ENCODE assay signal across 21 cellular contexts in genomic region chr3:160184655-160185054, GRCh38. TPM values are rescaled to one million over a fixed set of nuclear protein-coding genes. Genes with fewer than 3 reads are reported as not detected.
DNase-seq lines count a peak whose midpoint lies in the region; ATAC-seq, FAIRE-seq and TF ChIP-seq lines count a peak whose summit lies in the region.
"Had no signal": no experiment of that assay in that cellular context is flagged by ENCODE, and none has a peak within 500 bp of the region (broad histone marks: within the 10 kb centered on the region; RNA-seq: fewer than 3 reads in every experiment).

No MANE protein-coding gene starts in this region.

- H3K4me3 ChIP-seq in GM12878 (no peak overlapping the region), mesenchymal stem cell (ENCODE audit: insufficient read depth in 1 of 2, low read depth in 1 of 2, low read length in 2 of 2) (no peak overlapping the region)

- no peak overlapping the region for H3K4ac ChIP-seq in mesenchymal stem cell (ENCODE audit: low read depth in 1 of 2, low read length in 2 of 2)

- TF ChIP-seq CTCF in GM12878 (IDR thresholded peaks at IDR 0.05 in 2 of 3, conservative IDR thresholded peaks at IDR 0.05 in 1 of 3; ENCODE audit: control insufficient read depth in 2 of 3, extremely low read depth in 1 of 3, insufficient read depth in 1 of 3, low read depth in 3 of 3, low read length in 3 of 3), result no peak
- TF ChIP-seq CTCF in CD14-positive monocyte (IDR thresholded peaks at IDR 0.05), result no peak

- H3K4me3 Mint-ChIP-seq in CD14-positive monocyte, result no peak overlapping the region
- H3K4me3 Mint-ChIP-seq: activated naive CD8-positive, alpha-beta T cell treated with anti-CD3 and anti-CD28 coated beads, Interleukin-2, amount 50 U/mL, for 24 hours; neural crest cell had no signal

- H3K4me1 Mint-ChIP-seq in CD14-positive monocyte, result peaks cover 21% of the 10 kb centered on the region
- H3K4me1 Mint-ChIP-seq: neural crest cell had no signal

- H3K4me2 ChIP-seq in GM12878 (ENCODE audit: control insufficient read depth, insufficient read depth) (no peak overlapping the region), mesenchymal stem cell (ENCODE audit: low read length, poor library complexity, severe bottlenecking) (no peak overlapping the region)

- RAD21 ChIA-PET in GM12878 (lab: Charles Lee; ENCODE audit: unreplicated experiment), result no interaction called here

- H3K9me3 ChIP-seq in GM12878 (replicated peaks; ENCODE audit: control insufficient read depth, insufficient read depth, low read length) (no peaks in the 10 kb centered on the region), mesenchymal stem cell (ENCODE audit: control insufficient read depth, low read length) (no peaks in the 10 kb centered on the region)

- peak; percentile 58 for DNase-seq in AG08395 (ENCODE audit: low spot score)
- DNase-seq in GM12878 (ENCODE audit: low read depth, low spot score), result no peak
- peak; percentile 67 for DNase-seq in mesenchymal stem cell
- DNase-seq in NCI-H2107 treated with DMSO at 0.1 percent for 48 hours (lab: John Stamatoyannopoulos, UW; ENCODE audit: unreplicated experiment), result no peak
- DNase-seq in CD14-positive monocyte (ENCODE audit: low spot score), result no peak
- no peak for DNase-seq in HEK293T (ENCODE audit: extremely low spot score)
- DNase-seq: activated naive CD8-positive, alpha-beta T cell treated with anti-CD3 and anti-CD28 coated beads, Interleukin-2, amount 50 U/mL, for 24 hours; NCI-H187 treated with DMSO at 0.1 percent for 48 hours; NCI-H69; SHP77; stimulated activated naive CD8-positive, alpha-beta T cell treated with anti-CD3 and anti-CD28 coated beads, Interleukin-15, Interleukin-2, amounts not matched to agents 100 U/mL and 50 U/mL, for 24 hours; T-helper 9 cell had no signal

- no peaks in the 10 kb centered on the region for H3K79me2 ChIP-seq in GM12878 (ENCODE audit: control insufficient read depth, insufficient read depth, low read length)

- no peaks in the 10 kb centered on the region for H4K20me1 ChIP-seq in GM12878 (ENCODE audit: control insufficient read depth, insufficient read depth)

- ATAC-seq in HG02884 (IDR thresholded peaks at IDR 0.05; ENCODE audit: unreplicated experiment), result peak; percentile 44
- ATAC-seq in GM12878, result peak; percentile 40
- ATAC-seq in GM21390 (IDR thresholded peaks at IDR 0.05; ENCODE audit: unreplicated experiment), result no peak
- ATAC-seq: activated naive CD8-positive, alpha-beta T cell treated with anti-CD3 and anti-CD28 coated beads, Interleukin-2, amount 50 U/mL, for 24 hours; HCT116; stimulated activated naive CD8-positive, alpha-beta T cell treated with anti-CD3 and anti-CD28 coated beads, Interleukin-15, Interleukin-2, amounts not matched to agents 100 U/mL and 50 U/mL, for 24 hours had no signal

- H3K27ac ChIP-seq in GM12878 (ENCODE audit: control insufficient read depth, insufficient read depth), result no peak overlapping the region
- no peak overlapping the region for H3K27ac ChIP-seq in mesenchymal stem cell (ENCODE audit: low read length, poor library complexity, severe bottlenecking)

- SMC1A ChIA-PET in GM12878 (lab: Charles Lee; ENCODE audit: uncharacterized antibody, unreplicated experiment), result no interaction called here

- POLR2A ChIA-PET in GM12878 (lab: Charles Lee) (no interaction called here), HEK293T (lab: Yijun Ruan, JAX) (no interaction called here)

- no peak overlapping the region for H3K27ac Mint-ChIP-seq in CD14-positive monocyte
- H3K27ac Mint-ChIP-seq: activated naive CD8-positive, alpha-beta T cell treated with anti-CD3 and anti-CD28 coated beads, Interleukin-2, amount 50 U/mL, for 24 hours had no signal

- CTCF ChIA-PET in GM12878 (lab: Yijun Ruan, JAX), result no interaction called here
- CTCF ChIA-PET in HEK293T (lab: Yijun Ruan, JAX), result no interaction called here

- H3K9ac ChIP-seq in GM12878 (ENCODE audit: control insufficient read depth, insufficient read depth, low read length) (no peak overlapping the region), mesenchymal stem cell (ENCODE audit: low read length) (peak overlapping the region; percentile 80)

- H3K14ac ChIP-seq in mesenchymal stem cell (ENCODE audit: low read length in 2 of 2), result no peak overlapping the region

- no TSS peak for BruUV-seq in GM12878 (replicated peaks; lab: Mats Ljungman, UMichigan)

- H3K9me3 Mint-ChIP-seq in CD14-positive monocyte, result peaks cover 0 to 6% (median 3%) of the 10 kb centered on the region in 7 donors
- H3K9me3 Mint-ChIP-seq: activated naive CD8-positive, alpha-beta T cell treated with anti-CD3 and anti-CD28 coated beads, Interleukin-2, amount 50 U/mL, for 24 hours; neural crest cell had no signal

- FAIRE-seq in GM12878 (lab: Jason Lieb, UNC), result no peak
- FAIRE-seq: colon, D721Med had no signal

- H3K18ac ChIP-seq in mesenchymal stem cell (ENCODE audit: low read depth in 1 of 2, low read length in 2 of 2), result no peak overlapping the region

- no peaks in the 10 kb centered on the region for H3K36me3 Mint-ChIP-seq in CD14-positive monocyte

- no peak overlapping the region for H2BK12ac ChIP-seq in mesenchymal stem cell (ENCODE audit: low read length in 2 of 2)

- H2BK120ac ChIP-seq in mesenchymal stem cell (ENCODE audit: low read depth, low read length), result no peak overlapping the region

- no peak overlapping the region for H2AK5ac ChIP-seq in mesenchymal stem cell (ENCODE audit: low read length, severe bottlenecking)

- H3K79me1 ChIP-seq in mesenchymal stem cell (replicated peaks; ENCODE audit: low read length, poor library complexity, severe bottlenecking), result no peaks in the 10 kb centered on the region

- no peak overlapping the region for H4K8ac ChIP-seq in mesenchymal stem cell (ENCODE audit: low read length)

- WGBS in GM12878 (ENCODE audit: insufficient coverage, insufficient replicate concordance, low lambda C conversion rate, missing lambda C conversion rate), result 24% methylated on average over 3 of the region's 3 CpGs
- 44% methylated on average over 3 of the region's 3 CpGs for WGBS in mesenchymal stem cell

- no peak overlapping the region for H2BK15ac ChIP-seq in mesenchymal stem cell (ENCODE audit: low read depth, poor library complexity, severe bottlenecking)

- no peak overlapping the region for H2AFZ ChIP-seq in GM12878 (ENCODE audit: control insufficient read depth, low read depth, low read length)
- H2AFZ ChIP-seq in mesenchymal stem cell (ENCODE audit: low read depth, low read length), result no peak overlapping the region

- TF ChIP-seq RAD21 in GM12878 (IDR thresholded peaks at IDR 0.05; ENCODE audit: insufficient read depth, low read depth, low read length), result no peak

- H3K4me1 ChIP-seq in GM12878 (ENCODE audit: control insufficient read depth, insufficient read depth, low read length) (no peaks in the 10 kb centered on the region), mesenchymal stem cell (ENCODE audit: control insufficient read depth, insufficient read depth, low read depth, low read length) (peaks cover 1% of the 10 kb centered on the region)

- in situ Hi-C loops in GM12878 (cut with MboI), result no loop called here

- no peak overlapping the region for H4K91ac ChIP-seq in mesenchymal stem cell (ENCODE audit: low read length)

- no peak for TF ChIP-seq EP300 in GM12878 (IDR thresholded peaks at IDR 0.05; ENCODE audit: borderline replicate concordance in 1 of 2, control insufficient read depth in 1 of 2, low read depth in 2 of 2, low read length in 2 of 2)

- H3K27me3 ChIP-seq in GM12878 (replicated peaks in 1 of 2; ENCODE audit: control insufficient read depth in 2 of 2, insufficient read depth in 2 of 2, low read length in 1 of 2), result no peaks in the 10 kb centered on the region
- no peaks in the 10 kb centered on the region for H3K27me3 ChIP-seq in mesenchymal stem cell (ENCODE audit: control insufficient read depth in 1 of 2, insufficient read depth in 1 of 2, low read length in 2 of 2)

- no peak overlapping the region for H3K23ac ChIP-seq in mesenchymal stem cell (ENCODE audit: low read length in 2 of 2)

- TF ChIP-seq POLR2A in GM12878 (IDR thresholded peaks at IDR 0.05; ENCODE audit: low read depth, low read length), result no peak

- H3K36me3 ChIP-seq in GM12878 (ENCODE audit: control insufficient read depth in 2 of 2, insufficient read depth in 2 of 2, low read length in 1 of 2), result no peaks in the 10 kb centered on the region
- no peaks in the 10 kb centered on the region for H3K36me3 ChIP-seq in mesenchymal stem cell (ENCODE audit: control insufficient read depth in 1 of 2, insufficient read depth in 2 of 2, low read depth in 1 of 2, low read length in 2 of 2)

- peaks cover 0 to under 1% (median 0%) of the 10 kb centered on the region in 3 donors for H3K27me3 Mint-ChIP-seq in CD14-positive monocyte (ENCODE audit: low read depth in 3 of 3)

- intact Hi-C loops in GM12878 (cut with micrococcal nuclease; ENCODE audit: unreplicated experiment), result no loop called here
- intact Hi-C loops in CD14-positive monocyte (cut with micrococcal nuclease), result no loop called here

- H2BK5ac ChIP-seq in mesenchymal stem cell (ENCODE audit: low read depth, low read length, poor library complexity, severe bottlenecking), result no peak overlapping the region

TF ChIP-seq in GM12878, 131 proteins besides CTCF, POLR2A, EP300 and RAD21 (continues in another document):
- TF ChIP-seq FOXM1 (IDR thresholded peaks at IDR 0.05; ENCODE audit: low read depth, low read length), result peak; percentile 66; the same call in 1 of the 2 replicates

TF ChIP-seq in HEK293T, 16 proteins besides CTCF, POLR2A, EP300 and RAD21 (continues in another document):
- no peak for TF ChIP-seq BHLHE40 (IDR thresholded peaks at IDR 0.05; ENCODE audit: borderline replicate concordance)
- no peak for TF ChIP-seq NFRKB (IDR thresholded peaks at IDR 0.05)
- TF ChIP-seq ARNT (IDR thresholded peaks at IDR 0.05), result no peak
- no peak for TF ChIP-seq FOXM1 (IDR thresholded peaks at IDR 0.05; ENCODE audit: borderline replicate concordance)

RNA-seq across cellular contexts. Expression of gene C3orf80, which starts 40.6 kb away (rescaled TPM):
- not detected in 2 replicates for total RNA-seq in GM12878 (2013; cell fraction: nucleolus; rRNA removed)
- total RNA-seq in GM12878 (2014; rRNA removed), result not detected in 2 replicates
- not detected in 2 replicates for total RNA-seq in GM12878 (2014; rRNA removed; fragmentation: Illumina TruSeq; extraction: Trizol)
- total RNA-seq in GM12878 (2021), result 0.08 TPM in 1 of 2 replicates, not detected in the other
- not detected for polyA plus RNA-seq in GM12878 (2011; ENCODE audit: low read depth)
- polyA plus RNA-seq in GM12878 (2011; rRNA removed), result not detected in 2 replicates
- not detected in 2 replicates for polyA plus RNA-seq in GM12878 (2011; cell fraction: cytosol; rRNA removed)
- polyA plus RNA-seq in GM12878 (2011; cell fraction: nucleus; rRNA removed), result not detected in 2 replicates
- polyA plus RNA-seq in GM12878 (2012), result not detected in 2 replicates
- not detected in 2 replicates for polyA plus RNA-seq in GM12878 (2014; fragmentation: Illumina TruSeq; extraction: Trizol)
- polyA plus RNA-seq in GM12878 (2014; fragmentation: Nextera tagmentation; extraction: Ambion mirVana), result under 1 TPM in 1 of 2 experiments, not detected in 1; 0.02 TPM
- polyA plus RNA-seq in GM12878 (2014; rRNA removed), result 0.04 TPM in 1 of 2 replicates, not detected in the other
- polyA plus RNA-seq in GM12878 (2016; fragmentation: Nextera tagmentation; extraction: Ambion mirVana), result not detected
- polyA minus RNA-seq in GM12878 (2011; rRNA and poly(A)+ RNA removed), result not detected in 2 replicates
- polyA minus RNA-seq in GM12878 (2011; cell fraction: cytosol; rRNA and poly(A)+ RNA removed), result not detected in 2 replicates
- not detected in 2 replicates for polyA minus RNA-seq in GM12878 (2011; cell fraction: nucleus; rRNA and poly(A)+ RNA removed)
- 1.6 TPM for polyA plus RNA-seq in mesenchymal stem cell (2013, experiment 1 of 2)
- 1.7 TPM for polyA plus RNA-seq in mesenchymal stem cell (2013, experiment 2 of 2)
- polyA plus RNA-seq in CD14-positive monocyte, result not detected
- total RNA-seq: epithelial cell of proximal tubule, lung microvascular endothelial cell had no signal
- polyA plus RNA-seq: AG04450 had no signal

Comparison
In these comparisons a context has a peak if more than half of its experiments do, and no peak if none do; other contexts are left out.
1. DNase-seq: peak in AG08395 (single experiment) and mesenchymal stem cell (single experiment); none in GM12878 (single experiment), NCI-H2107 treated with DMSO at 0.1 percent for 48 hours (single experiment), CD14-positive monocyte (single experiment) and HEK293T (single experiment).